ENCODE assay signal across 9 cellular contexts in genomic region chr1:23217421-23218115, GRCh38. TPM values are rescaled to one million over a fixed set of nuclear protein-coding genes. Genes with fewer than 3 reads are reported as not detected.
DNase-seq lines count a peak whose midpoint lies in the region; ATAC-seq and TF ChIP-seq lines count a peak whose summit lies in the region.
"Had no signal": no experiment of that assay in that cellular context is flagged by ENCODE, and none has a peak within 500 bp of the region (broad histone marks: within the 10 kb centered on the region; RNA-seq: fewer than 3 reads in every experiment).

TSS of gene HTR1D (minus strand) at chr1:23217502. CDS start at chr1:23194219, 23,283 bp downstream.

- H3K4me1 ChIP-seq in iPS-15b (ENCODE audit: control insufficient read depth, insufficient read depth, low read length): peaks cover 13% of the 10 kb centered on the region

- no peak for TF ChIP-seq CTCF in omental fat pad (IDR thresholded peaks at IDR 0.05)

- peak within 1 kb of the TSS; percentile 70 for H3K4me3 ChIP-seq in iPS-15b (ENCODE audit: low read depth, low read length)

- H3K9me3 ChIP-seq in iPS-15b (ENCODE audit: control insufficient read depth, insufficient read depth, low read length): no peaks in the 10 kb centered on the region

- peak; percentile 52 for DNase-seq in NCI-H748 (lab: John Stamatoyannopoulos, UW; ENCODE audit: unreplicated experiment)
- DNase-seq in NCI-H748 treated with DMSO at 0.1 percent for 48 hours (lab: John Stamatoyannopoulos, UW): no peak
- DNase-seq in activated T-cell treated with anti-CD3 and anti-CD28 coated beads, Interleukin-2, amount 50 U/mL, for 48 hours: peak; percentile 19 to 27
- DNase-seq in stimulated activated CD8-positive, alpha-beta memory T cell treated with anti-CD3 and anti-CD28 coated beads, Interleukin-4, amount 100 ng/mL, for 48 hours: peak; percentile 25
- no peak for DNase-seq in omental fat pad (ENCODE audit: low spot score)

- H3K9ac ChIP-seq in iPS-15b (ENCODE audit: low read depth, low read length): peak within 1 kb of the TSS; percentile 60

- peaks cover 7% of the 10 kb centered on the region for H3K27me3 ChIP-seq in iPS-15b (ENCODE audit: control insufficient read depth, insufficient read depth, low read length)

- no peak for ATAC-seq in GM19035 (IDR thresholded peaks at IDR 0.05; ENCODE audit: unreplicated experiment)
- ATAC-seq in GM18520 (IDR thresholded peaks at IDR 0.05; ENCODE audit: unreplicated experiment): no peak
- no peak for ATAC-seq in omental fat pad (ENCODE audit: low FRiP score)

- H3K36me3 ChIP-seq in iPS-15b (ENCODE audit: control insufficient read depth, insufficient read depth, low read length): peaks cover 3% of the 10 kb centered on the region

RNA-seq across cellular contexts. Expression of gene HTR1D, which starts in this region (rescaled TPM):
- not detected for total RNA-seq in omental fat pad
- total RNA-seq: activated CD8-positive, alpha-beta memory T cell treated with anti-CD3 and anti-CD28 coated beads for 36 hours had no signal

Comparison
In these comparisons a context has a peak if more than half of its experiments do, and no peak if none do; other contexts are left out.
1. DNase-seq: peak in NCI-H748 (single experiment), activated T-cell treated with anti-CD3 and anti-CD28 coated beads, Interleukin-2, amount 50 U/mL, for 48 hours (2 of 2) and stimulated activated CD8-positive, alpha-beta memory T cell treated with anti-CD3 and anti-CD28 coated beads, Interleukin-4, amount 100 ng/mL, for 48 hours (single experiment); none in NCI-H748 treated with DMSO at 0.1 percent for 48 hours (single experiment) and omental fat pad (single experiment).